10 cellular contexts compared by ENCODE assay signal in genomic region chr1:55893155-55893554, GRCh38.
DNase-seq lines count a peak whose midpoint lies in the region; ATAC-seq and TF ChIP-seq lines count a peak whose summit lies in the region.
"Had no signal": no experiment of that assay in that cellular context is flagged by ENCODE, and none has a peak within 500 bp of the region (broad histone marks: within the 10 kb centered on the region; RNA-seq: fewer than 3 reads in every experiment).

No MANE protein-coding gene starts in this region.

- H3K36me3 Mint-ChIP-seq in GM23338 (ENCODE audit: low read depth) (peaks cover 6% of the 10 kb centered on the region; the same call in 2 of the 3 replicates), immature natural killer cell (no peaks in the 10 kb centered on the region)

- H3K4me3 Mint-ChIP-seq in GM23338 = no peak overlapping the region
- no peak overlapping the region for H3K4me3 Mint-ChIP-seq in immature natural killer cell

- POLR2A ChIA-PET in PC-9 (lab: Charles Lee; ENCODE audit: unreplicated experiment) = interaction anchor here (0.7 kb wide), 1 partner anchor 359 kb away, joined by 4 read pairs; no protein-coding TSS in a partner anchor

- H3F3A ChIP-seq in GM23338 (replicated peaks; ENCODE audit: low read depth) (no peaks in the 10 kb centered on the region), PC-9 (ENCODE audit: insufficient read depth, low read depth) (no peaks in the 10 kb centered on the region)

- DNase-seq in AG09309 (ENCODE audit: low read depth) = no peak
- DNase-seq in GM23338 (ENCODE audit: low spot score) = peak; percentile 68
- peak in 1 of 2 experiments; percentile 43 for DNase-seq in PC-9
- DNase-seq in foreskin melanocyte = peak; percentile 18
- DNase-seq in immature natural killer cell = no peak
- no peak for DNase-seq in activated naive CD4-positive, alpha-beta T cell (lab: John Stamatoyannopoulos, UW)
- no peak for DNase-seq in NOMO-1 (lab: John Stamatoyannopoulos, UW; ENCODE audit: unreplicated experiment in 2 of 2)
- DNase-seq: NCI-H187 treated with DMSO at 0.1 percent for 48 hours, posterior cingulate gyrus had no signal

- H3K9me3 Mint-ChIP-seq in GM23338 (peaks cover 7% of the 10 kb centered on the region; the same call in 2 of the 3 replicates), immature natural killer cell (peaks cover 3 to 14% (median 7%) of the 10 kb centered on the region in 6 donors)

- TF ChIP-seq CTCF in AG09309 (IDR thresholded peaks at IDR 0.05; ENCODE audit: control insufficient read depth, insufficient read depth, low read depth, low read length, missing control alignments) (peak; percentile 26), GM23338 (conservative IDR thresholded peaks at IDR 0.05; ENCODE audit: low read depth in 2 of 2) (peak; percentile 59 to 67), PC-9 (conservative IDR thresholded peaks at IDR 0.05) (peak; percentile 60)

- H3K79me2 ChIP-seq in GM23338 (replicated peaks; ENCODE audit: insufficient read depth) (no peaks in the 10 kb centered on the region), PC-9 (ENCODE audit: low read depth) (no peaks in the 10 kb centered on the region)

- peaks cover 14% of the 10 kb centered on the region for H3K9me3 ChIP-seq in PC-9 (ENCODE audit: insufficient read depth, low read depth)

- H3K27ac ChIP-seq in GM23338 (ENCODE audit: low read depth) (no peak overlapping the region), PC-9 (no peak overlapping the region)

- H3K4me3 ChIP-seq in AG09309 (ENCODE audit: control insufficient read depth, low read depth, low read length) (no peak overlapping the region), GM23338 (no peak overlapping the region), PC-9 (no peak overlapping the region)

- peak overlapping the region; percentile 83 for H3K27ac Mint-ChIP-seq in GM23338
- H3K27ac Mint-ChIP-seq in immature natural killer cell = no peak overlapping the region

- ATAC-seq in GM23338 (peak; percentile 71), HG03442 (IDR thresholded peaks at IDR 0.05; ENCODE audit: unreplicated experiment) (no peak)

- no TSS peak for BruUV-seq in PC-9 (replicated peaks; lab: Mats Ljungman, UMichigan)

- H3K9me2 ChIP-seq in GM23338 (ENCODE audit: insufficient read depth) (peaks cover 2% of the 10 kb centered on the region; the same call in 1 of the 2 replicates), PC-9 (ENCODE audit: insufficient read depth) (no peaks in the 10 kb centered on the region)

- intact Hi-C loops in PC-9 (cut with micrococcal nuclease; ENCODE audit: unreplicated experiment) = loop anchor here (1.0 to 10.0 kb wide), 5 partner anchors 132 to 694 kb away; no protein-coding TSS in a partner anchor

- CTCF ChIA-PET in PC-9 (lab: Charles Lee) = no interaction called here

- H4K20me1 ChIP-seq in GM23338 (replicated peaks; ENCODE audit: insufficient read depth) (no peaks in the 10 kb centered on the region), PC-9 (ENCODE audit: insufficient read depth) (no peaks in the 10 kb centered on the region)

- H3K36me3 ChIP-seq in GM23338 (ENCODE audit: insufficient read depth) (no peaks in the 10 kb centered on the region), PC-9 (ENCODE audit: low read depth) (no peaks in the 10 kb centered on the region)

- H3K27me3 Mint-ChIP-seq in GM23338 (ENCODE audit: insufficient read depth, low read depth, poor library complexity) (no peaks in the 10 kb centered on the region), immature natural killer cell (ENCODE audit: low read depth in 3 of 3) (peaks cover 2 to 4% (median 3%) of the 10 kb centered on the region in 3 donors)

- H3K27me3 ChIP-seq in GM23338 (ENCODE audit: insufficient read depth) = no peaks in the 10 kb centered on the region
- H3K27me3 ChIP-seq in PC-9 (ENCODE audit: insufficient read depth, low read depth) = no peaks in the 10 kb centered on the region

- H2AFZ ChIP-seq in GM23338 (no peak overlapping the region), PC-9 (no peak overlapping the region)

- H3K4me1 Mint-ChIP-seq in GM23338 = no peaks in the 10 kb centered on the region
- H3K4me1 Mint-ChIP-seq in immature natural killer cell = no peaks in the 10 kb centered on the region

- no peak overlapping the region for H3K4me2 ChIP-seq in GM23338
- H3K4me2 ChIP-seq in PC-9 = no peak overlapping the region

- H3K4me1 ChIP-seq in GM23338 (ENCODE audit: insufficient read depth) (no peaks in the 10 kb centered on the region), PC-9 (replicated peaks; ENCODE audit: insufficient read depth) (peaks cover 5% of the 10 kb centered on the region)

TF ChIP-seq in GM23338, 12 proteins besides CTCF, POLR2A, EP300 and RAD21:
- TF ChIP-seq STAT1 (IDR thresholded peaks at IDR 0.05; ENCODE audit: unreplicated experiment) = no peak
- no peak for TF ChIP-seq EZH2phosphoT487 (IDR thresholded peaks at IDR 0.05; ENCODE audit: unreplicated experiment)
- no peak for TF ChIP-seq ZNF462 (CRISPR knock-in tag; IDR thresholded peaks at IDR 0.05)
- no peak for TF ChIP-seq NANOG (IDR thresholded peaks at IDR 0.05; ENCODE audit: borderline replicate concordance)
- TF ChIP-seq CREB1 (CRISPR knock-in tag; IDR thresholded peaks at IDR 0.05; ENCODE audit: low read depth) = no peak
TF ChIP-seq in GM23338: peak in this region for 0.

Comparison
In these comparisons a context has a peak if more than half of its experiments do, and no peak if none do; other contexts are left out.
1. DNase-seq: peak in GM23338 (single experiment) and foreskin melanocyte (single experiment); none in AG09309 (single experiment), immature natural killer cell (0 of 3), activated naive CD4-positive, alpha-beta T cell (0 of 4) and NOMO-1 (0 of 2).
2. Peak in every context shown above with its lines, with median percentiles within 50 percentile points of each other: CTCF ChIP-seq.